ENCODE assay signal across 7 cellular contexts in the genomic region with DNA sequence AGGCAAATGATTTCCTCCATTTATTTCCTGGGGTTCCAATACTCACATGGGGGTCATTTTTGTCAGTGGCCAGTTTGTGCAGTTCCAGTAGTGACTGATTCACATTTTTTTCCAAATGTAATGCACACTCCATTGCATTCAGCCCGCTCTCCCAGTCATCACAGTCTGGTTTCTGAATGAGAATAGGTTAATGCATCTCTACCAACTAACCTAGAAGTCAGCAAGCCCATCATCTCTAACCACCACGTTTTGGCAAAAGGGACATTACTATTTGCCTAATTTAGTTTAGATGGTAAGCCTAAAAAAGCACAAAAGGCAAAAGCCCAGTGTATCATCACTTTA. TPM values are rescaled to one million over a fixed set of nuclear protein-coding genes. Genes with fewer than 3 reads are reported as not detected.
DNase-seq lines count a peak whose midpoint lies in the region; ATAC-seq, FAIRE-seq and TF ChIP-seq lines count a peak whose summit lies in the region.

No MANE protein-coding gene starts in this region.

- H3K36me3 ChIP-seq in HUES6 (ENCODE audit: control insufficient read depth, insufficient read depth, low read length) (peaks cover 37% of the 10 kb centered on the region), adipocyte (ENCODE audit: control insufficient read depth, insufficient read depth, low read length, severe bottlenecking) (peaks cover 32% of the 10 kb centered on the region), kidney epithelial cell (ENCODE audit: control insufficient read depth, insufficient read depth, low read length) (peaks cover 2% of the 10 kb centered on the region), stomach smooth muscle (ENCODE audit: control insufficient read depth in 2 of 2, insufficient read depth in 2 of 2, low read length in 2 of 2) (peaks cover 26 to 27% of the 10 kb centered on the region in 2 donors)

- no peaks in the 10 kb centered on the region for H3K27me3 ChIP-seq in HUES6 (ENCODE audit: control insufficient read depth, insufficient read depth, low read length)
- H3K27me3 ChIP-seq in adipocyte (replicated peaks; ENCODE audit: control insufficient read depth, insufficient read depth, low read length), result no peaks in the 10 kb centered on the region
- H3K27me3 ChIP-seq in kidney epithelial cell (ENCODE audit: control insufficient read depth, insufficient read depth, low read length), result no peaks in the 10 kb centered on the region
- H3K27me3 ChIP-seq in stomach smooth muscle (ENCODE audit: control insufficient read depth in 1 of 2, insufficient read depth in 2 of 2, low read length in 2 of 2), result no peaks in the 10 kb centered on the region

- no peak for TF ChIP-seq CTCF in kidney epithelial cell (IDR thresholded peaks at IDR 0.05; ENCODE audit: insufficient read depth, low read length, poor library complexity, severe bottlenecking)

- H3K9me3 ChIP-seq in HUES6 (ENCODE audit: control insufficient read depth, insufficient read depth, low read depth, low read length) (no peaks in the 10 kb centered on the region), adipocyte (ENCODE audit: control insufficient read depth, low read length) (no peaks in the 10 kb centered on the region), stomach smooth muscle (ENCODE audit: control insufficient read depth in 2 of 2, low read length in 2 of 2) (no peaks in the 10 kb centered on the region)

- peak overlapping the region; percentile 99; the same call in 1 of the 2 replicates for H3K4me3 ChIP-seq in HUES6 (ENCODE audit: low read depth, low read length)
- H3K4me3 ChIP-seq in adipocyte (ENCODE audit: low read length), result peak overlapping the region; percentile 98
- peak overlapping the region; percentile 65 for H3K4me3 ChIP-seq in kidney epithelial cell (ENCODE audit: low read depth, low read length)
- H3K4me3 ChIP-seq in stomach smooth muscle (ENCODE audit: low read length in 2 of 2), result peak overlapping the region; percentile 99

- H3K4me1 ChIP-seq in HUES6 (ENCODE audit: control insufficient read depth, insufficient read depth, low read length) (peaks cover 12% of the 10 kb centered on the region), adipocyte (ENCODE audit: control insufficient read depth, insufficient read depth, low read length) (peaks cover 62% of the 10 kb centered on the region), stomach smooth muscle (ENCODE audit: control insufficient read depth, insufficient read depth, low read length) (peaks cover 49% of the 10 kb centered on the region)

- H3K27ac ChIP-seq in HUES6 (ENCODE audit: low read depth, low read length) (no peak overlapping the region), stomach smooth muscle (ENCODE audit: low read length) (no peak overlapping the region)

- no peak for DNase-seq in adipocyte (ENCODE audit: low read depth)
- DNase-seq in kidney epithelial cell (ENCODE audit: low read depth), result no peak
- DNase-seq in iPS-NIHi11 (ENCODE audit: low spot score), result no peak
- no peak for DNase-seq in urothelium cell line (ENCODE audit: low spot score)

- H3K9ac ChIP-seq in HUES6 (ENCODE audit: low read length) (no peak overlapping the region), adipocyte (ENCODE audit: low read length) (peak overlapping the region; percentile 100), stomach smooth muscle (ENCODE audit: low read length in 2 of 2) (peak overlapping the region; percentile 58 to 74)

- no peak for FAIRE-seq in urothelium cell line (lab: Jason Lieb, UNC)

- ATAC-seq in GM19023 (IDR thresholded peaks at IDR 0.05; ENCODE audit: unreplicated experiment), result no peak

RNA-seq across cellular contexts. Expression of gene FTH1, which starts 2.5 kb away (rescaled TPM):
- total RNA-seq in kidney epithelial cell, result 2,225 and 2,374 TPM in 2 replicates

RNA-seq across cellular contexts. Expression of gene BEST1, which starts 14.8 kb away (rescaled TPM):
- total RNA-seq in kidney epithelial cell, result 1.0 and 1.1 TPM in 2 replicates

RNA-seq across cellular contexts. Expression of gene RAB3IL1, which starts 47.5 kb away (rescaled TPM):
- 5.2 and 9.9 TPM in 2 replicates for total RNA-seq in kidney epithelial cell
